In genomic region chr1:54052934-54053744, GRCh38 we compare ENCODE assay signal across 1 cellular context.
TF ChIP-seq lines count a peak whose summit lies in the region.

Gene TCEANC2 (plus strand): TSS chr1:54053608. CDS start chr1:54054423, 815 bp downstream.
Gene TMEM59 (minus strand): TSS chr1:54053204. CDS start chr1:54053188, 16 bp downstream.

TF ChIP-seq in GM12878, 131 proteins besides CTCF, POLR2A, EP300 and RAD21 (continued from another document):
- TF ChIP-seq PRDM15 (CRISPR knock-in tag; IDR thresholded peaks at IDR 0.05) (no peak), BCLAF1 (IDR thresholded peaks at IDR 0.05) (no peak), MYC (IDR thresholded peaks at IDR 0.05; ENCODE audit: insufficient read depth, insufficient read length, insufficient replicate concordance, low read length, severe bottlenecking) (peak; percentile 25), SREBF1 (IDR thresholded peaks at IDR 0.05; ENCODE audit: low read length) (peak; percentile 88), GABPA (IDR thresholded peaks at IDR 0.05; ENCODE audit: low read depth) (peak; percentile 96), MTA2 (IDR thresholded peaks at IDR 0.05; ENCODE audit: low read depth) (no peak), CHD4 (IDR thresholded peaks at IDR 0.05) (no peak), MAX (IDR thresholded peaks at IDR 0.05; ENCODE audit: low read depth, low read length) (no peak; the same call in 1 of the 2 replicates), MYB (IDR thresholded peaks at IDR 0.05; ENCODE audit: borderline replicate concordance, low read depth, low read length) (no peak), HDGF (IDR thresholded peaks at IDR 0.05) (peak; percentile 98), EGR1 (IDR thresholded peaks at IDR 0.05; ENCODE audit: borderline replicate concordance in 1 of 2, low read depth in 2 of 2, low read length in 2 of 2) (no peak), FOXM1 (IDR thresholded peaks at IDR 0.05; ENCODE audit: low read depth, low read length) (no peak), MLLT1 (IDR thresholded peaks at IDR 0.05) (no peak)
